ENCODE assay signal across 1 cellular context in genomic region chr6:41451039-41451438, GRCh38.
TF ChIP-seq lines count a peak whose summit lies in the region.

No MANE protein-coding gene starts in this region.

TF ChIP-seq in HCT116, 20 proteins besides CTCF, POLR2A, EP300 and RAD21 (continued from another document):
- no peak for TF ChIP-seq ZBTB33 (IDR thresholded peaks at IDR 0.05; ENCODE audit: extremely low read depth, insufficient replicate concordance, low read length)
- TF ChIP-seq ZNF274 (IDR thresholded peaks at IDR 0.05; ENCODE audit: low read depth, low read length) = no peak
- no peak for TF ChIP-seq SRF (IDR thresholded peaks at IDR 0.05; ENCODE audit: low read depth)
- TF ChIP-seq SP1 (IDR thresholded peaks at IDR 0.05; ENCODE audit: low read depth) = no peak
- TF ChIP-seq MAX (IDR thresholded peaks at IDR 0.05) = no peak
- TF ChIP-seq EZH2 (IDR thresholded peaks at IDR 0.05) = no peak
- no peak for TF ChIP-seq ATF3 (IDR thresholded peaks at IDR 0.05)
TF ChIP-seq in HCT116: peak in this region for 0.
